ENCODE assay signal across 1 cellular context in the genomic region with DNA sequence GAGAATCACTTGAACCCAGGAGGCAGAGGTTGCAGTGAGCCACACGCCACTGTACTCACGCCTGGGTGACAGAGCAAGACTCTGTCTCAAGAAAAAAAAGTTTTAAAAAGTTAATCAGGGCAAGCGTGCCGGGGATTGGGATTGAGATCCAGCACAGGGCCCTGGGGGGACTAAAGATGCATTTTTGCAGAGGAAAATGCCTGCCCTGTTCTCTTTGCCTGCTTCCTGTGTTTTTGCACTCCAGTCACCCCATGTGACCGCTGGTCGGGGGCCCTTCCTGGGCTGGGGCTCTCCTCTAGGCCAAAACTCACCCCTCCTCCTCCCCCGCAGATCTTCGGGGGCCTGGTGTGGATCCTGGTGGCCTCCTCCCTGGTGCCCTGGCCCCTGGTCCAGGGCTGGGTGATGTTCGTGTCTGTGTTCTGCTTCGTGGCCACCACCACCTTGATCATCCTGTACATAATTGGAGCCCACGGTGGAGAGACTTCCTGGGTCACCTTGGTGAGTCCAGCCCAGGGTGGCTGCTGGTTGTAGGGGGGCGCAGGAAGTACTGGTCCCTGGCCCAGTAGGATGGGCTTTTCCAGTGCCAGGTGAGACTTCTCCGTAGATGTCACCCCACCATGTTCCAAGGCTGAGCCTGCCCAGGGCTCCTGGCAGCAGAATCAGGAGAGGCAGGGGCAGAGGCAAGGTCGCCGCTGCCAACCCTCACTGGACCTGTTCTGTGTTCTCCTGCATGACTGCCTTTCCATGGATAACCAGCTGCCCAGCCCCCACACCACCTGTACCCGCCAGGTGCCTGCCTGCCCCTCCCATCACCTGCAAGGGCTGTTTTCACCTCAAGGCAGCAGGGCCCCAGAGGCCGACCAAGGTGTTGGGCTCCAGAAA.
TF ChIP-seq lines count a peak whose summit lies in the region.

No MANE protein-coding gene starts in this region.

TF ChIP-seq in WTC11, 78 proteins besides CTCF, POLR2A, EP300 and RAD21:
- TF ChIP-seq ZNF121 (CRISPR knock-in tag; IDR thresholded peaks at IDR 0.05) (no peak), SP1 (CRISPR knock-in tag; conservative IDR thresholded peaks at IDR 0.05) (no peak), TCF7 (CRISPR knock-in tag; IDR thresholded peaks at IDR 0.05; ENCODE audit: low read depth) (no peak), NFYB (CRISPR knock-in tag; conservative IDR thresholded peaks at IDR 0.05; ENCODE audit: low read depth) (no peak), ZNF219 (CRISPR knock-in tag; IDR thresholded peaks at IDR 0.05; ENCODE audit: borderline replicate concordance) (no peak), NR2C2 (CRISPR knock-in tag; IDR thresholded peaks at IDR 0.05) (no peak), TP53 (CRISPR knock-in tag; IDR thresholded peaks at IDR 0.05) (no peak)
- TF ChIP-seq, protein P1, sequence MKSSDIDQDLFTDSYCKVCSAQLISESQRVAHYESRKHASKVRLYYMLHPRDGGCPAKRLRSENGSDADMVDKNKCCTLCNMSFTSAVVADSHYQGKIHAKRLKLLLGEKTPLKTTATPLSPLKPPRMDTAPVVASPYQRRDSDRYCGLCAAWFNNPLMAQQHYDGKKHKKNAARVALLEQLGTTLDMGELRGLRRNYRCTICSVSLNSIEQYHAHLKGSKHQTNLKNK (CRISPR knock-in tag; IDR thresholded peaks at IDR 0.05): no peak
- TF ChIP-seq, protein P2, sequence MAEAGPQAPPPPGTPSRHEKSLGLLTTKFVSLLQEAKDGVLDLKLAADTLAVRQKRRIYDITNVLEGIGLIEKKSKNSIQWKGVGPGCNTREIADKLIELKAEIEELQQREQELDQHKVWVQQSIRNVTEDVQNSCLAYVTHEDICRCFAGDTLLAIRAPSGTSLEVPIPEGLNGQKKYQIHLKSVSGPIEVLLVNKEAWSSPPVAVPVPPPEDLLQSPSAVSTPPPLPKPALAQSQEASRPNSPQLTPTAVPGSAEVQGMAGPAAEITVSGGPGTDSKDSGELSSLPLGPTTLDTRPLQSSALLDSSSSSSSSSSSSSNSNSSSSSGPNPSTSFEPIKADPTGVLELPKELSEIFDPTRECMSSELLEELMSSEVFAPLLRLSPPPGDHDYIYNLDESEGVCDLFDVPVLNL (CRISPR knock-in tag; IDR thresholded peaks at IDR 0.05; ENCODE audit: borderline replicate concordance, low read depth): no peak
- TF ChIP-seq, protein P3, sequence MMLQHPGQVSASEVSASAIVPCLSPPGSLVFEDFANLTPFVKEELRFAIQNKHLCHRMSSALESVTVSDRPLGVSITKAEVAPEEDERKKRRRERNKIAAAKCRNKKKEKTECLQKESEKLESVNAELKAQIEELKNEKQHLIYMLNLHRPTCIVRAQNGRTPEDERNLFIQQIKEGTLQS (CRISPR knock-in tag; conservative IDR thresholded peaks at IDR 0.05): no peak
- TF ChIP-seq, protein P4, sequence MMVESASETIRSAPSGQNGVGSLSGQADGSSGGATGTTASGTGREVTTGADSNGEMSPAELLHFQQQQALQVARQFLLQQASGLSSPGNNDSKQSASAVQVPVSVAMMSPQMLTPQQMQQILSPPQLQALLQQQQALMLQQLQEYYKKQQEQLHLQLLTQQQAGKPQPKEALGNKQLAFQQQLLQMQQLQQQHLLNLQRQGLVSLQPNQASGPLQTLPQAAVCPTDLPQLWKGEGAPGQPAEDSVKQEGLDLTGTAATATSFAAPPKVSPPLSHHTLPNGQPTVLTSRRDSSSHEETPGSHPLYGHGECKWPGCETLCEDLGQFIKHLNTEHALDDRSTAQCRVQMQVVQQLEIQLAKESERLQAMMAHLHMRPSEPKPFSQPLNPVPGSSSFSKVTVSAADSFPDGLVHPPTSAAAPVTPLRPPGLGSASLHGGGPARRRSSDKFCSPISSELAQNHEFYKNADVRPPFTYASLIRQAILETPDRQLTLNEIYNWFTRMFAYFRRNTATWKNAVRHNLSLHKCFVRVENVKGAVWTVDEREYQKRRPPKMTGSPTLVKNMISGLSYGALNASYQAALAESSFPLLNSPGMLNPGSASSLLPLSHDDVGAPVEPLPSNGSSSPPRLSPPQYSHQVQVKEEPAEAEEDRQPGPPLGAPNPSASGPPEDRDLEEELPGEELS (CRISPR knock-in tag; IDR thresholded peaks at IDR 0.05): no peak
- TF ChIP-seq, protein P5, sequence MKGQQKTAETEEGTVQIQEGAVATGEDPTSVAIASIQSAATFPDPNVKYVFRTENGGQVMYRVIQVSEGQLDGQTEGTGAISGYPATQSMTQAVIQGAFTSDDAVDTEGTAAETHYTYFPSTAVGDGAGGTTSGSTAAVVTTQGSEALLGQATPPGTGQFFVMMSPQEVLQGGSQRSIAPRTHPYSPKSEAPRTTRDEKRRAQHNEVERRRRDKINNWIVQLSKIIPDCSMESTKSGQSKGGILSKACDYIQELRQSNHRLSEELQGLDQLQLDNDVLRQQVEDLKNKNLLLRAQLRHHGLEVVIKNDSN (CRISPR knock-in tag; IDR thresholded peaks at IDR 0.05): no peak
- TF ChIP-seq, protein P6, sequence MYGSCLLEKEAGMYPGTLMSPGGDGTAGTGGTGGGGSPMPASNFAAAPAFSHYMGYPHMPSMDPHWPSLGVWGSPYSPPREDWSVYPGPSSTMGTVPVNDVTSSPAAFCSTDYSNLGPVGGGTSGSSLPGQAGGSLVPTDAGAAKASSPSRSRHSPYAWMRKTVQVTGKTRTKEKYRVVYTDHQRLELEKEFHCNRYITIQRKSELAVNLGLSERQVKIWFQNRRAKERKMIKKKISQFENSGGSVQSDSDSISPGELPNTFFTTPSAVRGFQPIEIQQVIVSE (CRISPR knock-in tag; IDR thresholded peaks at IDR 0.05; ENCODE audit: borderline replicate concordance): no peak
- TF ChIP-seq, protein P7, sequence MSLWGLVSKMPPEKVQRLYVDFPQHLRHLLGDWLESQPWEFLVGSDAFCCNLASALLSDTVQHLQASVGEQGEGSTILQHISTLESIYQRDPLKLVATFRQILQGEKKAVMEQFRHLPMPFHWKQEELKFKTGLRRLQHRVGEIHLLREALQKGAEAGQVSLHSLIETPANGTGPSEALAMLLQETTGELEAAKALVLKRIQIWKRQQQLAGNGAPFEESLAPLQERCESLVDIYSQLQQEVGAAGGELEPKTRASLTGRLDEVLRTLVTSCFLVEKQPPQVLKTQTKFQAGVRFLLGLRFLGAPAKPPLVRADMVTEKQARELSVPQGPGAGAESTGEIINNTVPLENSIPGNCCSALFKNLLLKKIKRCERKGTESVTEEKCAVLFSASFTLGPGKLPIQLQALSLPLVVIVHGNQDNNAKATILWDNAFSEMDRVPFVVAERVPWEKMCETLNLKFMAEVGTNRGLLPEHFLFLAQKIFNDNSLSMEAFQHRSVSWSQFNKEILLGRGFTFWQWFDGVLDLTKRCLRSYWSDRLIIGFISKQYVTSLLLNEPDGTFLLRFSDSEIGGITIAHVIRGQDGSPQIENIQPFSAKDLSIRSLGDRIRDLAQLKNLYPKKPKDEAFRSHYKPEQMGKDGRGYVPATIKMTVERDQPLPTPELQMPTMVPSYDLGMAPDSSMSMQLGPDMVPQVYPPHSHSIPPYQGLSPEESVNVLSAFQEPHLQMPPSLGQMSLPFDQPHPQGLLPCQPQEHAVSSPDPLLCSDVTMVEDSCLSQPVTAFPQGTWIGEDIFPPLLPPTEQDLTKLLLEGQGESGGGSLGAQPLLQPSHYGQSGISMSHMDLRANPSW (CRISPR knock-in tag; conservative IDR thresholded peaks at IDR 0.05; ENCODE audit: low read depth): no peak
- TF ChIP-seq, protein P8, sequence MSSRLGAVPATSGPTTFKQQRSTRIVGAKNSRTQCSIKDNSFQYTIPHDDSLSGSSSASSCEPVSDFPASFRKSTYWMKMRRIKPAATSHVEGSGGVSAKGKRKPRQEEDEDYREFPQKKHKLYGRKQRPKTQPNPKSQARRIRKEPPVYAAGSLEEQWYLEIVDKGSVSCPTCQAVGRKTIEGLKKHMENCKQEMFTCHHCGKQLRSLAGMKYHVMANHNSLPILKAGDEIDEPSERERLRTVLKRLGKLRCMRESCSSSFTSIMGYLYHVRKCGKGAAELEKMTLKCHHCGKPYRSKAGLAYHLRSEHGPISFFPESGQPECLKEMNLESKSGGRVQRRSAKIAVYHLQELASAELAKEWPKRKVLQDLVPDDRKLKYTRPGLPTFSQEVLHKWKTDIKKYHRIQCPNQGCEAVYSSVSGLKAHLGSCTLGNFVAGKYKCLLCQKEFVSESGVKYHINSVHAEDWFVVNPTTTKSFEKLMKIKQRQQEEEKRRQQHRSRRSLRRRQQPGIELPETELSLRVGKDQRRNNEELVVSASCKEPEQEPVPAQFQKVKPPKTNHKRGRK (CRISPR knock-in tag; IDR thresholded peaks at IDR 0.05; ENCODE audit: borderline replicate concordance): no peak
